In genomic region chr1:168224991-168225390, GRCh38 we compare ENCODE assay signal across 8 cellular contexts. TPM values are rescaled to one million over a fixed set of nuclear protein-coding genes. Genes with fewer than 3 reads are reported as not detected.
DNase-seq lines count a peak whose midpoint lies in the region; ATAC-seq and TF ChIP-seq lines count a peak whose summit lies in the region.

No MANE protein-coding gene starts in this region.

- H3K27ac ChIP-seq in CD4-positive, alpha-beta memory T cell (ENCODE audit: low read depth, low read length), result peak overlapping the region; percentile 80
- no peak overlapping the region for H3K27ac ChIP-seq in breast epithelium

- H3K36me3 Mint-ChIP-seq in CD4-positive, alpha-beta memory T cell, result peaks cover 6 to 26% of the 10 kb centered on the region in 2 donors
- H3K36me3 Mint-ChIP-seq in nephron progenitor cell (ENCODE audit: low read depth), result peaks cover 17% of the 10 kb centered on the region

- peaks cover 31% of the 10 kb centered on the region for H3K4me1 ChIP-seq in CD4-positive, alpha-beta memory T cell (ENCODE audit: insufficient read depth, low read length)
- peaks cover 0 to 5% of the 10 kb centered on the region in 2 donors for H3K4me1 ChIP-seq in breast epithelium

- H3K27me3 Mint-ChIP-seq in CD4-positive, alpha-beta memory T cell, result peaks cover 2% of the 10 kb centered on the region in 2 donors
- H3K27me3 Mint-ChIP-seq in nephron progenitor cell (ENCODE audit: low read depth, poor library complexity), result peaks cover 4% of the 10 kb centered on the region

- no peak for ATAC-seq in HG02798 (IDR thresholded peaks at IDR 0.05; ENCODE audit: poor library complexity, unreplicated experiment)

- peak overlapping the region; percentile 82 to 98 (median 96) for H3K4me3 Mint-ChIP-seq in CD4-positive, alpha-beta memory T cell
- H3K4me3 Mint-ChIP-seq in nephron progenitor cell, result peak overlapping the region; percentile 92

- CTCF ChIA-PET in CD4-positive, alpha-beta memory T cell (lab: Charles Lee; ENCODE audit: partially characterized antibody), result interaction anchor here (3.9 kb wide), 1 partner anchor 10 kb away, joined by 48 read pairs; no protein-coding TSS in a partner anchor

- no peak for DNase-seq in CD4-positive, alpha-beta memory T cell
- DNase-seq in Jurkat, Clone E6-1 (ENCODE audit: low read depth, low spot score), result no peak
- DNase-seq in breast epithelium (ENCODE audit: low spot score in 2 of 2), result no peak
- DNase-seq in nephron progenitor cell, result no peak
- DNase-seq in activated CD4-positive, CD25-positive, alpha-beta regulatory T cell (lab: John Stamatoyannopoulos, UW), result no peak
- DNase-seq in NCI-H1417 treated with DMSO at 0.1 percent for 48 hours (lab: John Stamatoyannopoulos, UW), result no peak
- DNase-seq in NCI-H1930 (lab: John Stamatoyannopoulos, UW), result no peak

- no peaks in the 10 kb centered on the region for H3K27me3 ChIP-seq in CD4-positive, alpha-beta memory T cell (ENCODE audit: insufficient read depth, low read length)
- no peaks in the 10 kb centered on the region for H3K27me3 ChIP-seq in breast epithelium

- no peak for TF ChIP-seq CTCF in breast epithelium (IDR thresholded peaks at IDR 0.05)
- no peak for TF ChIP-seq CTCF in nephron progenitor cell (IDR thresholded peaks at IDR 0.05)

- H3K4me1 Mint-ChIP-seq in CD4-positive, alpha-beta memory T cell, result peaks cover 25 to 46% (median 35%) of the 10 kb centered on the region in 4 donors
- H3K4me1 Mint-ChIP-seq in nephron progenitor cell, result peaks cover 48% of the 10 kb centered on the region

- no peaks in the 10 kb centered on the region for H3K9me3 ChIP-seq in CD4-positive, alpha-beta memory T cell (ENCODE audit: control insufficient read depth in 1 of 2, low read length in 2 of 2)
- H3K9me3 ChIP-seq in breast epithelium, result no peaks in the 10 kb centered on the region

- POLR2A ChIA-PET in CD4-positive, alpha-beta memory T cell (lab: Charles Lee; ENCODE audit: partially characterized antibody), result interaction anchor here (2.3 to 3.7 kb wide), 2 partner anchors 10 to 289 kb away, joined by 10 to 31 read pairs; partner anchors contain the start of gene DCAF6

- H3K36me3 ChIP-seq in CD4-positive, alpha-beta memory T cell (ENCODE audit: insufficient read depth, low read length), result no peaks in the 10 kb centered on the region
- no peaks in the 10 kb centered on the region for H3K36me3 ChIP-seq in breast epithelium

- no peak overlapping the region for H3K4me3 ChIP-seq in CD4-positive, alpha-beta memory T cell (ENCODE audit: low read length in 2 of 2)
- H3K4me3 ChIP-seq in Jurkat, Clone E6-1 (ENCODE audit: low read length), result peak overlapping the region; percentile 83
- H3K4me3 ChIP-seq in breast epithelium, result peak overlapping the region; percentile 79 to 98 (median 95)

- TF ChIP-seq POLR2A in breast epithelium (IDR thresholded peaks at IDR 0.05), result no peak

- H3K9me3 Mint-ChIP-seq in CD4-positive, alpha-beta memory T cell, result peaks cover 0 to 2% (median 0%) of the 10 kb centered on the region in 8 donors
- peaks cover 23% of the 10 kb centered on the region for H3K9me3 Mint-ChIP-seq in nephron progenitor cell

- H3K27ac Mint-ChIP-seq in CD4-positive, alpha-beta memory T cell, result peak overlapping the region in 5 of 7 donors; percentile 73 to 89 (median 87)
- peak overlapping the region; percentile 13 for H3K27ac Mint-ChIP-seq in nephron progenitor cell

- intact Hi-C loops in CD4-positive, alpha-beta memory T cell (cut with micrococcal nuclease), result loop anchor here (1.0 to 5.0 kb wide), 5 partner anchors 47 to 1667 kb away; partner anchors contain the start of genes BLZF1, GPR161, NME7 and SCYL3
- intact Hi-C loops in breast epithelium (cut with DNase I; ENCODE audit: low total_unique reads), result loop anchor here (5.0 kb wide), 1 partner anchor 1317 kb away; no protein-coding TSS in a partner anchor

RNA-seq across cellular contexts. Expression of gene SFT2D2, which starts 0.8 kb away (rescaled TPM):
- total RNA-seq in CD4-positive, alpha-beta memory T cell, result 10 to 100 TPM; 61.7 to 63.2 TPM
- 10 to 100 TPM; 13.6 to 40.8 TPM for polyA plus RNA-seq in CD4-positive, alpha-beta memory T cell
- 6.9 TPM for polyA plus RNA-seq in Jurkat, Clone E6-1 (2012; ENCODE audit: insufficient read depth, insufficient read length)
- 10 to 100 TPM; 39.3 to 70.4 (median 42.2) TPM for total RNA-seq in breast epithelium

RNA-seq across cellular contexts. Expression of gene TIPRL, which starts 46.2 kb away (rescaled TPM):
- 10 to 100 TPM; 23.8 to 28.3 TPM for total RNA-seq in CD4-positive, alpha-beta memory T cell
- 10 to 100 TPM; 36.3 to 37.8 TPM for polyA plus RNA-seq in CD4-positive, alpha-beta memory T cell
- polyA plus RNA-seq in Jurkat, Clone E6-1 (2012; ENCODE audit: insufficient read depth, insufficient read length), result 84.9 TPM
- total RNA-seq in breast epithelium, result 10 to 100 TPM; 18.0 to 24.9 (median 18.7) TPM

RNA-seq across cellular contexts. Expression of gene TBX19, which starts 55.7 kb away (rescaled TPM):
- 1 to 10 TPM; 3.6 to 4.3 TPM for total RNA-seq in CD4-positive, alpha-beta memory T cell
- 1 to 10 TPM; 1.3 to 2.5 TPM for polyA plus RNA-seq in CD4-positive, alpha-beta memory T cell
- polyA plus RNA-seq in Jurkat, Clone E6-1 (2012; ENCODE audit: insufficient read depth, insufficient read length), result 0.37 TPM
- total RNA-seq in breast epithelium, result 1 to 10 TPM; 1.6 to 7.8 (median 4.9) TPM

Comparison
In these comparisons a context has a peak if more than half of its experiments do, and no peak if none do; other contexts are left out.
1. H3K4me3 ChIP-seq: peak in Jurkat, Clone E6-1 (single experiment) and breast epithelium (3 of 3); none in CD4-positive, alpha-beta memory T cell (0 of 2).